ENCODE assay signal across 21 cellular contexts in genomic region chr18:79416022-79416676, GRCh38. TPM values are rescaled to one million over a fixed set of nuclear protein-coding genes. Genes with fewer than 3 reads are reported as not detected.
DNase-seq lines count a peak whose midpoint lies in the region; ATAC-seq, FAIRE-seq and TF ChIP-seq lines count a peak whose summit lies in the region.
"Had no signal": no experiment of that assay in that cellular context is flagged by ENCODE, and none has a peak within 500 bp of the region (broad histone marks: within the 10 kb centered on the region; RNA-seq: fewer than 3 reads in every experiment).

No MANE protein-coding gene starts in this region.

- SMC1A ChIA-PET in GM12878 (lab: Charles Lee; ENCODE audit: uncharacterized antibody, unreplicated experiment), result no interaction called here

- no peak overlapping the region for H3K4me3 Mint-ChIP-seq in CD4-positive, alpha-beta T cell
- H3K4me3 Mint-ChIP-seq in activated T-helper 2 cell treated with anti-CD3 and anti-CD28 coated beads, Interferon-gamma antibody, Interleukin-2, Interleukin-4, amounts not matched to agents 10 μg/mL and 5 μg/mL and 100 μg/mL, durations not matched to agents 14 hours and 24 hours and 36 hours (ENCODE audit: low read depth), result no peak overlapping the region

- RAD21 ChIA-PET in GM12878 (lab: Charles Lee; ENCODE audit: unreplicated experiment), result no interaction called here

- H3K9me3 Mint-ChIP-seq in CD4-positive, alpha-beta T cell, result no peaks in the 10 kb centered on the region
- H3K9me3 Mint-ChIP-seq in activated T-helper 2 cell treated with anti-CD3 and anti-CD28 coated beads, Interferon-gamma antibody, Interleukin-2, Interleukin-4, amounts not matched to agents 10 μg/mL and 5 μg/mL and 100 μg/mL, durations not matched to agents 14 hours and 24 hours and 36 hours, result no peaks in the 10 kb centered on the region

- H3K27ac ChIP-seq in CD4-positive, alpha-beta T cell (ENCODE audit: low read depth, low read length), result no peak overlapping the region
- H3K27ac ChIP-seq in GM12878 (ENCODE audit: control insufficient read depth, insufficient read depth), result no peak overlapping the region
- no peak overlapping the region for H3K27ac ChIP-seq in psoas muscle
- no peak overlapping the region for H3K27ac ChIP-seq in tibial artery
- H3K27ac ChIP-seq: HL-60, KMS-11 had no signal

- no peaks in the 10 kb centered on the region for H3K27me3 Mint-ChIP-seq in CD4-positive, alpha-beta T cell
- no peaks in the 10 kb centered on the region for H3K27me3 Mint-ChIP-seq in activated T-helper 2 cell treated with anti-CD3 and anti-CD28 coated beads, Interferon-gamma antibody, Interleukin-2, Interleukin-4, amounts not matched to agents 10 μg/mL and 5 μg/mL and 100 μg/mL, durations not matched to agents 14 hours and 24 hours and 36 hours (ENCODE audit: low read depth)

- H3K79me2 ChIP-seq in GM12878 (ENCODE audit: control insufficient read depth, insufficient read depth, low read length), result no peaks in the 10 kb centered on the region

- no peaks in the 10 kb centered on the region for H3K9me3 ChIP-seq in CD4-positive, alpha-beta T cell (ENCODE audit: control insufficient read depth, low read length)
- no peaks in the 10 kb centered on the region for H3K9me3 ChIP-seq in GM12878 (replicated peaks; ENCODE audit: control insufficient read depth, insufficient read depth, low read length)
- no peaks in the 10 kb centered on the region for H3K9me3 ChIP-seq in psoas muscle
- no peaks in the 10 kb centered on the region for H3K9me3 ChIP-seq in tibial artery

- TF ChIP-seq POLR2A in GM12878 (IDR thresholded peaks at IDR 0.05; ENCODE audit: low read depth, low read length), result no peak

- no peak for TF ChIP-seq RAD21 in GM12878 (IDR thresholded peaks at IDR 0.05; ENCODE audit: insufficient read depth, low read depth, low read length)

- WGBS in GM12878 (ENCODE audit: insufficient coverage, insufficient replicate concordance, low lambda C conversion rate, missing lambda C conversion rate), result 79% methylated on average over 24 of the region's 24 CpGs
- 66 to 77% (median 67%) methylated on average over 24 of the region's 24 CpGs for WGBS in psoas muscle, 3 donors

- no peaks in the 10 kb centered on the region; the same call in 1 of the 2 replicates for H4K20me1 ChIP-seq in GM12878 (ENCODE audit: control insufficient read depth, insufficient read depth)

- H3K4me3 ChIP-seq in GM12878, result no peak overlapping the region
- H3K4me3 ChIP-seq in psoas muscle, result no peak overlapping the region
- no peak overlapping the region for H3K4me3 ChIP-seq in tibial artery

- H2AFZ ChIP-seq in GM12878 (ENCODE audit: control insufficient read depth, low read depth, low read length), result no peak overlapping the region

- no TSS peak for BruUV-seq in GM12878 (replicated peaks; lab: Mats Ljungman, UMichigan)

- H3K4me1 ChIP-seq in GM12878 (ENCODE audit: control insufficient read depth, insufficient read depth, low read length) (peaks cover 5% of the 10 kb centered on the region; the same call in 1 of the 2 replicates), psoas muscle (peaks cover 15% of the 10 kb centered on the region), tibial artery (peaks cover 0 to 3% (median 0%) of the 10 kb centered on the region in 4 donors)

- TF ChIP-seq EP300 in GM12878 (IDR thresholded peaks at IDR 0.05; ENCODE audit: borderline replicate concordance in 1 of 2, control insufficient read depth in 1 of 2, low read depth in 2 of 2, low read length in 2 of 2), result no peak

- TF ChIP-seq CTCF in CD4-positive, alpha-beta T cell (IDR thresholded peaks at IDR 0.05), result no peak
- TF ChIP-seq CTCF in GM12878 (IDR thresholded peaks at IDR 0.05 in 2 of 3, conservative IDR thresholded peaks at IDR 0.05 in 1 of 3; ENCODE audit: control insufficient read depth in 2 of 3, extremely low read depth in 1 of 3, insufficient read depth in 1 of 3, low read depth in 3 of 3, low read length in 3 of 3) (no peak), psoas muscle (IDR thresholded peaks at IDR 0.05) (no peak), tibial artery (IDR thresholded peaks at IDR 0.05) (no peak)

- peaks cover 0 to 10% of the 10 kb centered on the region in 2 experiments; a peak in 2 of 4 replicates for H3K36me3 ChIP-seq in GM12878 (ENCODE audit: control insufficient read depth in 2 of 2, insufficient read depth in 2 of 2, low read length in 1 of 2)
- peaks cover 0 to 21% of the 10 kb centered on the region in 2 donors for H3K36me3 ChIP-seq in psoas muscle (ENCODE audit: insufficient read depth in 1 of 2, low read depth in 1 of 2)
- H3K36me3 ChIP-seq in tibial artery, result peaks cover 12 to 50% (median 47%) of the 10 kb centered on the region in 3 donors

- intact Hi-C loops in CD4-positive, alpha-beta T cell (cut with DNase I, micrococcal nuclease), result no loop called here
- intact Hi-C loops in GM12878 (cut with micrococcal nuclease; ENCODE audit: unreplicated experiment) (no loop called here), psoas muscle (cut with DNase I) (no loop called here), tibial artery (cut with DNase I; ENCODE audit: low total_unique reads) (no loop called here)
- intact Hi-C loops in activated T-helper 2 cell treated with anti-CD3 and anti-CD28 coated beads, Interferon-gamma antibody, Interleukin-2, Interleukin-4, amounts not matched to agents 10 μg/mL and 5 μg/mL and 100 μg/mL, durations not matched to agents 14 hours and 24 hours and 36 hours (cut with micrococcal nuclease), result no loop called here

- peak; percentile 9 for ATAC-seq in CD4-positive, alpha-beta T cell (ENCODE audit: poor library complexity)
- peak; percentile 55 for ATAC-seq in GM18511 (IDR thresholded peaks at IDR 0.05; ENCODE audit: unreplicated experiment)
- peak; percentile 45 for ATAC-seq in GM12878
- peak in 2 of 4 donors; percentile 12 to 25 for ATAC-seq in psoas muscle
- ATAC-seq in GM18520 (IDR thresholded peaks at IDR 0.05; ENCODE audit: unreplicated experiment), result no peak
- ATAC-seq: SK-N-SH treated with all-trans-retinoic acid at 6 μM for 48 hours had no signal

- POLR2A ChIA-PET in CD4-positive, alpha-beta T cell (lab: Charles Lee), result no interaction called here
- POLR2A ChIA-PET in GM12878 (lab: Charles Lee), result no interaction called here

- no peak for FAIRE-seq in GM12878 (lab: Jason Lieb, UNC)
- FAIRE-seq: G401.6, H54 had no signal

- CTCF ChIA-PET in CD4-positive, alpha-beta T cell (lab: Charles Lee), result interaction anchor here (0.5 to 1.7 kb wide), 2 partner anchors 11 to 108 kb away, joined by 3 read pairs; no protein-coding TSS in a partner anchor
- CTCF ChIA-PET in GM12878 (lab: Yijun Ruan, JAX), result no interaction called here

- H3K4me1 Mint-ChIP-seq in CD4-positive, alpha-beta T cell (ENCODE audit: low read depth), result peaks cover 45% of the 10 kb centered on the region
- peaks cover 6% of the 10 kb centered on the region for H3K4me1 Mint-ChIP-seq in activated T-helper 2 cell treated with anti-CD3 and anti-CD28 coated beads, Interferon-gamma antibody, Interleukin-2, Interleukin-4, amounts not matched to agents 10 μg/mL and 5 μg/mL and 100 μg/mL, durations not matched to agents 14 hours and 24 hours and 36 hours (ENCODE audit: low read depth)

- peaks cover 64% of the 10 kb centered on the region for H3K36me3 Mint-ChIP-seq in CD4-positive, alpha-beta T cell (ENCODE audit: low read depth)
- H3K36me3 Mint-ChIP-seq in activated T-helper 2 cell treated with anti-CD3 and anti-CD28 coated beads, Interferon-gamma antibody, Interleukin-2, Interleukin-4, amounts not matched to agents 10 μg/mL and 5 μg/mL and 100 μg/mL, durations not matched to agents 14 hours and 24 hours and 36 hours (ENCODE audit: low read depth), result peaks cover 55% of the 10 kb centered on the region

- H3K27me3 ChIP-seq in CD4-positive, alpha-beta T cell (ENCODE audit: control insufficient read depth, insufficient read depth, low read length), result no peaks in the 10 kb centered on the region
- H3K27me3 ChIP-seq in GM12878 (replicated peaks in 1 of 2; ENCODE audit: control insufficient read depth in 2 of 2, insufficient read depth in 2 of 2, low read length in 1 of 2) (no peaks in the 10 kb centered on the region), psoas muscle (ENCODE audit: insufficient read depth in 3 of 3, low read length in 2 of 3) (no peaks in the 10 kb centered on the region), tibial artery (no peaks in the 10 kb centered on the region)

- H3K4me2 ChIP-seq in GM12878 (ENCODE audit: control insufficient read depth, insufficient read depth), result no peak overlapping the region
- H3K4me2 ChIP-seq: KMS-11 had no signal

- in situ Hi-C loops in GM12878 (cut with MboI), result no loop called here

- no peak for DNase-seq in CD4-positive, alpha-beta T cell
- DNase-seq in GM12878 (ENCODE audit: low read depth, low spot score) (no peak), psoas muscle (peak; percentile 4 to 36), tibial artery (no peak)
- DNase-seq in activated T-helper 2 cell treated with anti-CD3 and anti-CD28 coated beads, Interferon-gamma antibody, Interleukin-2, Interleukin-4, amounts not matched to agents 10 μg/mL and 5 μg/mL and 100 μg/mL, durations not matched to agents 14 hours and 24 hours and 36 hours (ENCODE audit: low spot score), result no peak
- DNase-seq: ACHN, COR-L47, DMS 273 treated with DMSO at 0.1 percent for 48 hours, NCI-H1417 treated with DMSO at 0.1 percent for 48 hours, NCI-H1930, NCI-H226, NCI-H524 treated with DMSO at 0.1 percent for 48 hours, SIG-M5 had no signal

- no peak overlapping the region for H3K9ac ChIP-seq in GM12878 (ENCODE audit: control insufficient read depth, insufficient read depth, low read length)
- H3K9ac ChIP-seq: KMS-11 had no signal

- H3K27ac Mint-ChIP-seq in CD4-positive, alpha-beta T cell, result peak overlapping the region; percentile 61
- H3K27ac Mint-ChIP-seq in activated T-helper 2 cell treated with anti-CD3 and anti-CD28 coated beads, Interferon-gamma antibody, Interleukin-2, Interleukin-4, amounts not matched to agents 10 μg/mL and 5 μg/mL and 100 μg/mL, durations not matched to agents 14 hours and 24 hours and 36 hours, result no peak overlapping the region

RNA-seq across cellular contexts. Expression of gene NFATC1, which starts 20.4 kb away (rescaled TPM):
- 100 to 1,000 TPM; 107 to 113 TPM for total RNA-seq in CD4-positive, alpha-beta T cell
- 57.2 and 65.1 TPM in 2 replicates for total RNA-seq in GM12878 (2013; cell fraction: nucleolus; rRNA removed)
- total RNA-seq in GM12878 (2014; rRNA removed) (6.4 and 6.7 TPM in 2 replicates), GM12878 (2014; rRNA removed; fragmentation: Illumina TruSeq; extraction: Trizol) (2.4 and 3.6 TPM in 2 replicates), GM12878 (2021) (17.5 and 20.8 TPM in 2 replicates), psoas muscle (10 to 100 TPM; 21.0 to 28.7 (median 24.2) TPM)
- polyA plus RNA-seq in GM12878 (2011; ENCODE audit: low read depth), result 9.8 TPM
- polyA plus RNA-seq in GM12878 (2011; rRNA removed) (0.99 and 2.9 TPM in 2 replicates), GM12878 (2014; fragmentation: Illumina TruSeq; extraction: Trizol) (3.1 and 4.7 TPM in 2 replicates), GM12878 (2014; fragmentation: Nextera tagmentation; extraction: Ambion mirVana) (1 to 10 TPM in 1 of 2 experiments, under 1 TPM in 1; 0.84 to 2.6 TPM), GM12878 (2014; rRNA removed) (8.4 and 9.9 TPM in 2 replicates), GM12878 (2016; fragmentation: Nextera tagmentation; extraction: Ambion mirVana) (1 to 10 TPM; 5.4 to 6.8 TPM), psoas muscle (10 to 100 TPM in 2 of 3 donors, 1 to 10 TPM in 1; 3.0 to 20.8 (median 15.4) TPM)
- 3.3 and 4.5 TPM in 2 replicates for polyA plus RNA-seq in GM12878 (2011; cell fraction: cytosol; rRNA removed)
- polyA plus RNA-seq in GM12878 (2011; cell fraction: nucleus; rRNA removed), result 10.7 and 13.4 TPM in 2 replicates
- polyA plus RNA-seq in GM12878 (2012), result 14.9 and 19.6 TPM in 2 replicates
- polyA minus RNA-seq in GM12878 (2011; rRNA and poly(A)+ RNA removed), result 3.4 and 7.4 TPM in 2 replicates
- polyA minus RNA-seq in GM12878 (2011; cell fraction: cytosol; rRNA and poly(A)+ RNA removed), result 7.1 TPM in 2 replicates
- polyA minus RNA-seq in GM12878 (2011; cell fraction: nucleus; rRNA and poly(A)+ RNA removed), result 10.3 and 14.7 TPM in 2 replicates
- 95.0 and 99.9 TPM in 2 replicates for total RNA-seq in activated T-helper 2 cell treated with anti-CD3 and anti-CD28 coated beads, Interferon-gamma antibody, Interleukin-2, Interleukin-4, amounts not matched to agents 10 μg/mL and 5 μg/mL and 100 μg/mL, durations not matched to agents 14 hours and 24 hours and 36 hours
- total RNA-seq: RPMI7951 had no signal

Comparison
In these comparisons a context has a peak if more than half of its experiments do, and no peak if none do; other contexts are left out.
1. DNase-seq: peak in psoas muscle (2 of 2); none in CD4-positive, alpha-beta T cell (0 of 10), GM12878 (single experiment), tibial artery (0 of 2) and activated T-helper 2 cell treated with anti-CD3 and anti-CD28 coated beads, Interferon-gamma antibody, Interleukin-2, Interleukin-4, amounts not matched to agents 10 μg/mL and 5 μg/mL and 100 μg/mL, durations not matched to agents 14 hours and 24 hours and 36 hours (single experiment).